ENCODE assay signal across 8 cellular contexts in genomic region chr7:95840953-95841950, GRCh38.
DNase-seq lines count a peak whose midpoint lies in the region; ATAC-seq, FAIRE-seq and TF ChIP-seq lines count a peak whose summit lies in the region.

No MANE protein-coding gene starts in this region.

- DNase-seq in GM12864 (ENCODE audit: low read depth) (peak; percentile 4), bronchial epithelial cell (ENCODE audit: low read depth) (no peak), NCI-H345 treated with DMSO at 0.1 percent for 48 hours (lab: John Stamatoyannopoulos, UW; ENCODE audit: unreplicated experiment) (no peak), mucosa of gallbladder (ENCODE audit: low spot score) (no peak), heart left ventricle (no peak), heart right ventricle (no peak)

- peak; percentile 66 for TF ChIP-seq CTCF in GM12864 (IDR thresholded peaks at IDR 0.05; ENCODE audit: low read depth, low read length, missing control alignments)
- peak; percentile 10 for TF ChIP-seq CTCF in bronchial epithelial cell (IDR thresholded peaks at IDR 0.05; ENCODE audit: insufficient read depth, low read length, severe bottlenecking)
- TF ChIP-seq CTCF in heart left ventricle (IDR thresholded peaks at IDR 0.05), result peak in 1 of 12 donors; percentile 29
- TF ChIP-seq CTCF in heart right ventricle (IDR thresholded peaks at IDR 0.05), result no peak

- peaks cover 18% of the 10 kb centered on the region for H3K4me1 ChIP-seq in HUES48 (ENCODE audit: control insufficient read depth, insufficient read depth, low read length)
- peaks cover 0 to 8% (median 0%) of the 10 kb centered on the region in 12 donors for H3K4me1 ChIP-seq in heart left ventricle
- H3K4me1 ChIP-seq in heart right ventricle, result no peaks in the 10 kb centered on the region

- H3K9me3 ChIP-seq in HUES48 (ENCODE audit: control insufficient read depth, insufficient read depth, low read length) (peaks cover 3% of the 10 kb centered on the region; the same call in 1 of the 2 replicates), heart left ventricle (peaks cover 0 to 19% (median 0%) of the 10 kb centered on the region in 12 donors), heart right ventricle (peaks cover 0 to 29% (median 6%) of the 10 kb centered on the region in 11 donors)

- intact Hi-C loops in heart left ventricle (cut with DNase I) (loop anchor here in 1 of 10 donors (10.0 kb wide), 1 partner anchor 56 kb away; no protein-coding TSS in a partner anchor), heart right ventricle (cut with DNase I) (no loop called here)

- H3K36me3 ChIP-seq in HUES48 (ENCODE audit: control insufficient read depth, insufficient read depth, low read length) (no peaks in the 10 kb centered on the region), bronchial epithelial cell (ENCODE audit: control insufficient read depth, insufficient read depth, low read length) (no peaks in the 10 kb centered on the region), heart left ventricle (no peaks in the 10 kb centered on the region), heart right ventricle (no peaks in the 10 kb centered on the region)

- no peak for TF ChIP-seq POLR2A in heart left ventricle (IDR thresholded peaks at IDR 0.05)

- no peaks in the 10 kb centered on the region for H3K27me3 ChIP-seq in HUES48 (ENCODE audit: control insufficient read depth, insufficient read depth, low read length)
- H3K27me3 ChIP-seq in bronchial epithelial cell (ENCODE audit: control insufficient read depth, insufficient read depth, low read length), result no peaks in the 10 kb centered on the region
- no peaks in the 10 kb centered on the region for H3K27me3 ChIP-seq in heart left ventricle
- no peaks in the 10 kb centered on the region for H3K27me3 ChIP-seq in heart right ventricle

- no peak overlapping the region for H3K9ac ChIP-seq in HUES48 (ENCODE audit: low read depth, low read length)

- WGBS in heart left ventricle, 4 donors, result 57 to 73% (median 69%) methylated on average over 4 of the region's 4 CpGs
- WGBS in heart right ventricle, 2 donors, result 61 to 71% methylated on average over 4 of the region's 4 CpGs

- H3K4me3 ChIP-seq in GM12864 (ENCODE audit: low read depth, low read length) (no peak overlapping the region), HUES48 (ENCODE audit: low read depth, low read length) (no peak overlapping the region), bronchial epithelial cell (ENCODE audit: low read depth, low read length) (no peak overlapping the region), heart left ventricle (no peak overlapping the region), heart right ventricle (no peak overlapping the region)

- ATAC-seq in GM21515 (IDR thresholded peaks at IDR 0.05; ENCODE audit: unreplicated experiment) (peak; percentile 95), heart left ventricle (no peak), heart right ventricle (no peak)

- H3K27ac ChIP-seq in HUES48 (ENCODE audit: low read depth, low read length) (peak overlapping the region; percentile 71), heart left ventricle (no peak overlapping the region), heart right ventricle (no peak overlapping the region)

- no peak for FAIRE-seq in bronchial epithelial cell (lab: Jason Lieb, UNC)

Comparison
In these comparisons a context has a peak if more than half of its experiments do, and no peak if none do; other contexts are left out.
1. CTCF ChIP-seq: peak in GM12864 (single experiment) and bronchial epithelial cell (single experiment); none in heart right ventricle (0 of 9).